In genomic region chr19:48511800-48512503, GRCh38 we compare ENCODE assay signal across 8 cellular contexts. TPM values are rescaled to one million over a fixed set of nuclear protein-coding genes. Genes with fewer than 3 reads are reported as not detected.
DNase-seq lines count a peak whose midpoint lies in the region; ATAC-seq and TF ChIP-seq lines count a peak whose summit lies in the region.

Gene LMTK3 (minus strand): TSS chr19:48511835. CDS start chr19:48511576, 259 bp downstream.

- no peaks in the 10 kb centered on the region for H3K9me3 ChIP-seq in heart left ventricle

- peaks cover 0 to 42% (median 29%) of the 10 kb centered on the region in 9 donors for H3K27me3 ChIP-seq in heart left ventricle

- DNase-seq in heart left ventricle = no peak
- no peak for DNase-seq in Right ventricle myocardium superior
- DNase-seq in iris pigment epithelial cell (ENCODE audit: low read depth) = peak; percentile 24
- DNase-seq in stimulated activated CD8-positive, alpha-beta memory T cell treated with anti-CD3 and anti-CD28 coated beads, Interleukin-15, amount 100 ng/mL, for 1 hour (ENCODE audit: low read depth) = peak; percentile 61

- H3K27ac ChIP-seq in heart left ventricle = no peak within 1 kb of the TSS

- intact Hi-C loops in heart left ventricle (cut with DNase I) (loop anchor here in 3 of 10 donors (5.0 kb wide), 1 partner anchor 70 kb away; no protein-coding TSS in a partner anchor), Right ventricle myocardium superior (cut with DNase I) (no loop called here)

- peak within 1 kb of the TSS; percentile 58 for H3K27ac Mint-ChIP-seq in activated naive CD8-positive, alpha-beta T cell

- TF ChIP-seq CTCF in heart left ventricle (IDR thresholded peaks at IDR 0.05) = no peak

- peaks cover 8% of the 10 kb centered on the region for H3K4me1 Mint-ChIP-seq in activated naive CD8-positive, alpha-beta T cell (ENCODE audit: low read depth)

- no peak for TF ChIP-seq POLR2A in heart left ventricle (IDR thresholded peaks at IDR 0.05)

- H3K9me3 Mint-ChIP-seq in activated naive CD8-positive, alpha-beta T cell (ENCODE audit: low read depth) = no peaks in the 10 kb centered on the region

- no peaks in the 10 kb centered on the region for H3K36me3 ChIP-seq in heart left ventricle

- ATAC-seq in heart left ventricle = no peak
- ATAC-seq in Right ventricle myocardium superior (ENCODE audit: poor library complexity) = no peak
- peak; percentile 42 for ATAC-seq in SK-N-SH treated with all-trans-retinoic acid at 6 μM for 48 hours
- ATAC-seq in GM18867 (IDR thresholded peaks at IDR 0.05; ENCODE audit: unreplicated experiment) = no peak
- ATAC-seq in GM19397 (IDR thresholded peaks at IDR 0.05; ENCODE audit: unreplicated experiment) = no peak

- H3K4me3 ChIP-seq in heart left ventricle = peak within 1 kb of the TSS in 9 of 12 donors; percentile 6 to 38 (median 29)

- H3K36me3 Mint-ChIP-seq in activated naive CD8-positive, alpha-beta T cell = no peaks in the 10 kb centered on the region

- no peaks in the 10 kb centered on the region for H3K27me3 Mint-ChIP-seq in activated naive CD8-positive, alpha-beta T cell

- H3K4me1 ChIP-seq in heart left ventricle = peaks cover 0 to 26% (median 3%) of the 10 kb centered on the region in 12 donors

- WGBS in heart left ventricle, 4 donors = 7 to 11% (median 10%) methylated on average over 24 to 32 of the region's 32 CpGs

- H3K4me3 Mint-ChIP-seq in activated naive CD8-positive, alpha-beta T cell = peak within 1 kb of the TSS; percentile 88

TF ChIP-seq in SK-N-SH treated with all-trans-retinoic acid at 6 μM for 48 hours, 23 proteins besides CTCF, POLR2A, EP300 and RAD21:
- TF ChIP-seq OSR1 (CRISPR knock-in tag; IDR thresholded peaks at IDR 0.05) (no peak), GLIS3 (CRISPR knock-in tag; IDR thresholded peaks at IDR 0.05) (no peak)

RNA-seq across cellular contexts. Expression of gene LMTK3, which starts in this region (rescaled TPM):
- total RNA-seq in heart left ventricle = 1 to 10 TPM in 6 of 9 donors, under 1 TPM in 3; 0.50 to 1.9 (median 1.4) TPM
- polyA plus RNA-seq in heart left ventricle = under 1 TPM; 0.19 to 0.99 TPM
- 0.70 TPM for total RNA-seq in Right ventricle myocardium superior

Comparison
In these comparisons a context has a peak if more than half of its experiments do, and no peak if none do; other contexts are left out.
1. DNase-seq: peak in iris pigment epithelial cell (single experiment) and stimulated activated CD8-positive, alpha-beta memory T cell treated with anti-CD3 and anti-CD28 coated beads, Interleukin-15, amount 100 ng/mL, for 1 hour (single experiment); none in heart left ventricle (0 of 5) and Right ventricle myocardium superior (single experiment).